In genomic region chr1:233383984-233384383, GRCh38 we compare ENCODE assay signal across 20 cellular contexts. TPM values are rescaled to one million over a fixed set of nuclear protein-coding genes. Genes with fewer than 3 reads are reported as not detected.
DNase-seq lines count a peak whose midpoint lies in the region; ATAC-seq, FAIRE-seq and TF ChIP-seq lines count a peak whose summit lies in the region.
"Had no signal": no experiment of that assay in that cellular context is flagged by ENCODE, and none has a peak within 500 bp of the region (broad histone marks: within the 10 kb centered on the region; RNA-seq: fewer than 3 reads in every experiment).

No MANE protein-coding gene starts in this region.

- H4K91ac ChIP-seq in IMR-90 (ENCODE audit: insufficient read depth, low read depth, low read length) = no peak overlapping the region

- in situ Hi-C loops in HepG2 (cut with HindIII; ENCODE audit: extremely low pct_ligation_motif_present, low pct_unique_long_range_greater_than_20kb) (no loop called here), IMR-90 (cut with MboI; ENCODE audit: low sequenced_read_pairs) (no loop called here)

- TF ChIP-seq POLR2A in HepG2 (IDR thresholded peaks at IDR 0.05; ENCODE audit: insufficient read depth in 1 of 2, low read depth in 2 of 2, low read length in 2 of 2) (no peak), right lobe of liver (IDR thresholded peaks at IDR 0.05) (no peak), IMR-90 (IDR thresholded peaks at IDR 0.05; ENCODE audit: low read depth, low read length) (no peak)

- H3K36me3 ChIP-seq in HepG2 (replicated peaks in 1 of 2; ENCODE audit: control insufficient read depth in 1 of 2, insufficient read depth in 2 of 2, low read length in 2 of 2) (no peaks in the 10 kb centered on the region), right lobe of liver (no peaks in the 10 kb centered on the region), IMR-90 (ENCODE audit: control insufficient read depth, insufficient read depth, low read length) (no peaks in the 10 kb centered on the region), OCI-LY7 (ENCODE audit: insufficient read depth, low read length) (no peaks in the 10 kb centered on the region)
- H3K36me3 ChIP-seq: BE2C had no signal

- 29% methylated on average over 3 of the region's 3 CpGs for WGBS in HepG2 (ENCODE audit: low lambda C conversion rate)
- 75% methylated on average over 3 of the region's 3 CpGs for WGBS in right lobe of liver (ENCODE audit: insufficient coverage, low coverage, low lambda C conversion rate, missing lambda C conversion rate)
- WGBS in IMR-90 (ENCODE audit: extremely low coverage in 2 of 2, insufficient read length in 1 of 2), 2 experiments = no CpG with 5 or more reads among the region's 3 CpGs

- no peak overlapping the region for H3K14ac ChIP-seq in IMR-90 (replicated peaks; ENCODE audit: low read depth, low read length)

- no peak overlapping the region for H3K9ac ChIP-seq in HepG2 (ENCODE audit: insufficient read depth, low read depth, low read length)
- no peak overlapping the region for H3K9ac ChIP-seq in IMR-90 (ENCODE audit: low read depth, low read length)
- H3K9ac ChIP-seq: BLaER1 had no signal

- H3K23ac ChIP-seq in IMR-90 (ENCODE audit: low read depth, low read length) = no peak overlapping the region

- TF ChIP-seq EP300 in HepG2 (IDR thresholded peaks at IDR 0.05; ENCODE audit: low read depth in 2 of 2, low read length in 2 of 2) = no peak
- TF ChIP-seq EP300 in HepG2 (CRISPR knock-in tag; IDR thresholded peaks at IDR 0.05; ENCODE audit: borderline replicate concordance) = no peak

- TF ChIP-seq RAD21 in HepG2 (CRISPR knock-in tag; IDR thresholded peaks at IDR 0.05) = no peak
- no peak for TF ChIP-seq RAD21 in IMR-90 (IDR thresholded peaks at IDR 0.05; ENCODE audit: low read length)

- H3K4ac ChIP-seq in IMR-90 (ENCODE audit: low read depth, low read length) = no peak overlapping the region

- no peak overlapping the region for H4K5ac ChIP-seq in IMR-90 (ENCODE audit: low read depth, low read length)

- no peak overlapping the region for H3K18ac ChIP-seq in IMR-90 (ENCODE audit: low read depth, low read length)

- FAIRE-seq in HepG2 (lab: Jason Lieb, UNC) = no peak
- FAIRE-seq: G401.6, GM12878, GM12892 had no signal

- no peaks in the 10 kb centered on the region for H4K20me1 ChIP-seq in HepG2 (ENCODE audit: insufficient read depth, low read length)
- H4K20me1 ChIP-seq in IMR-90 (ENCODE audit: insufficient read depth, low read length) = no peaks in the 10 kb centered on the region
- H4K20me1 ChIP-seq in OCI-LY7 (ENCODE audit: insufficient read depth, low read length) = no peaks in the 10 kb centered on the region
- H4K20me1 ChIP-seq: BLaER1 had no signal

- H2AFZ ChIP-seq in HepG2 (ENCODE audit: low read length) (no peak overlapping the region), IMR-90 (replicated peaks; ENCODE audit: low read length, poor library complexity) (no peak overlapping the region), OCI-LY7 (ENCODE audit: low read length) (no peak overlapping the region)

- CTCF ChIA-PET in HepG2 (lab: Yijun Ruan, JAX; ENCODE audit: low intra/inter-chr PET ratio, low total read pairs) = no interaction called here
- CTCF ChIA-PET in IMR-90 (lab: Yijun Ruan, JAX) = interaction anchor here (0.8 kb wide), 1 partner anchor 10 kb away, joined by 4 read pairs; no protein-coding TSS in a partner anchor
- CTCF ChIA-PET in OCI-LY7 (lab: Charles Lee; ENCODE audit: unreplicated experiment) = no interaction called here

- BruUV-seq in HepG2 (replicated peaks; lab: Mats Ljungman, UMichigan) = no TSS peak
- no TSS peak for BruUV-seq in IMR-90 (replicated peaks; lab: Mats Ljungman, UMichigan)
- BruUV-seq in OCI-LY7 (replicated peaks; lab: Mats Ljungman, UMichigan) = no TSS peak

- TF ChIP-seq CTCF in HepG2 (CRISPR knock-in tag; IDR thresholded peaks at IDR 0.05) (no peak), right lobe of liver (IDR thresholded peaks at IDR 0.05) (no peak), IMR-90 (conservative IDR thresholded peaks at IDR 0.05; ENCODE audit: low read depth, low read length) (no peak), VCaP (conservative IDR thresholded peaks at IDR 0.05) (no peak), OCI-LY7 (conservative IDR thresholded peaks at IDR 0.05; ENCODE audit: low read length) (no peak)

- no peak overlapping the region for H3K56ac ChIP-seq in IMR-90 (ENCODE audit: extremely low read depth, insufficient read depth, low read length)

- no peak overlapping the region for H2AK5ac ChIP-seq in IMR-90 (ENCODE audit: low read depth, low read length)

- no peak overlapping the region for H3K4me2 ChIP-seq in HepG2 (ENCODE audit: low read depth, low read length)
- no peak overlapping the region for H3K4me2 ChIP-seq in IMR-90 (ENCODE audit: low read depth, low read length)
- H3K4me2 ChIP-seq in OCI-LY7 (ENCODE audit: low read length) = no peak overlapping the region
- H3K4me2 ChIP-seq: BLaER1 had no signal

- no peaks in the 10 kb centered on the region for H3K9me2 ChIP-seq in OCI-LY7 (ENCODE audit: insufficient read depth, low read length)

- H3K4me3 ChIP-seq in HepG2 (replicated peaks in 1 of 3; ENCODE audit: insufficient read depth in 1 of 3, low read depth in 2 of 3, low read length in 3 of 3) = no peak overlapping the region
- no peak overlapping the region for H3K4me3 ChIP-seq in right lobe of liver
- H3K4me3 ChIP-seq in IMR-90 (ENCODE audit: insufficient read depth, low read depth, low read length) = no peak overlapping the region
- H3K4me3 ChIP-seq in OCI-LY7 (ENCODE audit: low read depth, low read length, poor library complexity, severe bottlenecking) = no peak overlapping the region
- H3K4me3 ChIP-seq: BLaER1, GM12878 had no signal

- DNase-seq in HepG2 (ENCODE audit: low spot score) = no peak
- DNase-seq in right lobe of liver = no peak
- DNase-seq in IMR-90 = no peak
- no peak for DNase-seq in OCI-LY7 (ENCODE audit: low spot score)
- DNase-seq in SIG-M5 treated with dmso at 0.1 percent for 504 hours (lab: John Stamatoyannopoulos, UW; ENCODE audit: unreplicated experiment) = no peak
- DNase-seq in GDM1 (lab: John Stamatoyannopoulos, UW) = no peak
- DNase-seq: ACHN; BE2C; C1 segment of cervical spinal cord; CD4-positive, alpha-beta memory T cell; CD4-positive, CD25-positive, alpha-beta regulatory T cell; CD8-positive, alpha-beta memory T cell; COR-L47; DMS79 treated with DMSO at 0.1 percent for 48 hours had no signal

- H3K79me2 ChIP-seq in HepG2 (ENCODE audit: insufficient read depth, low read length) (no peaks in the 10 kb centered on the region), OCI-LY7 (ENCODE audit: insufficient read depth, low read depth, low read length) (no peaks in the 10 kb centered on the region)

- H3K79me1 ChIP-seq in IMR-90 (ENCODE audit: low read depth in 1 of 2, low read length in 2 of 2) = no peaks in the 10 kb centered on the region

- H3K9me1 ChIP-seq in IMR-90 (ENCODE audit: insufficient read depth, low read length) = no peaks in the 10 kb centered on the region

- H2BK120ac ChIP-seq in IMR-90 (ENCODE audit: low read depth, low read length) = no peak overlapping the region

- no peak overlapping the region for H2BK15ac ChIP-seq in IMR-90 (ENCODE audit: low read depth, low read length)

- no peak overlapping the region for H2BK20ac ChIP-seq in IMR-90 (ENCODE audit: low read depth, low read length)

- H4K8ac ChIP-seq in IMR-90 (ENCODE audit: low read depth in 2 of 2, low read length in 2 of 2) = no peak overlapping the region

- H3K27me3 ChIP-seq in HepG2 (ENCODE audit: control insufficient read depth in 1 of 2, insufficient read depth in 2 of 2, low read length in 2 of 2) = no peaks in the 10 kb centered on the region
- H3K27me3 ChIP-seq in right lobe of liver = no peaks in the 10 kb centered on the region
- no peaks in the 10 kb centered on the region for H3K27me3 ChIP-seq in IMR-90 (ENCODE audit: control insufficient read depth, insufficient read depth, low read length)
- H3K27me3 ChIP-seq: BE2C, BLaER1 had no signal

- intact Hi-C loops in HepG2 (cut with micrococcal nuclease; ENCODE audit: unreplicated experiment) = no loop called here
- intact Hi-C loops in right lobe of liver (cut with DNase I) = no loop called here
- intact Hi-C loops in IMR-90 (cut with micrococcal nuclease) = no loop called here
- intact Hi-C loops in OCI-LY7 (cut with micrococcal nuclease; ENCODE audit: unreplicated experiment) = no loop called here

- POLR2A ChIA-PET in HepG2 (lab: Yijun Ruan, JAX) (no interaction called here), IMR-90 (lab: Charles Lee; ENCODE audit: unreplicated experiment) (no interaction called here), OCI-LY7 (lab: Charles Lee) (interaction anchor here (0.6 kb wide), 1 partner anchor 574 kb away, joined by 3 read pairs; no protein-coding TSS in a partner anchor)

- H3K4me1 ChIP-seq in HepG2 (ENCODE audit: insufficient read depth, low read length) (no peaks in the 10 kb centered on the region), right lobe of liver (no peaks in the 10 kb centered on the region), IMR-90 (ENCODE audit: control insufficient read depth, insufficient read depth, low read length) (no peaks in the 10 kb centered on the region), OCI-LY7 (ENCODE audit: insufficient read depth, low read length, poor library complexity, severe bottlenecking) (no peaks in the 10 kb centered on the region)
- H3K4me1 ChIP-seq: BE2C had no signal

- H3K9me3 ChIP-seq in HepG2 (ENCODE audit: low read length) (peaks cover 4% of the 10 kb centered on the region; the same call in 1 of the 2 replicates), right lobe of liver (no peaks in the 10 kb centered on the region), IMR-90 (ENCODE audit: control insufficient read depth, insufficient read depth, low read length) (no peaks in the 10 kb centered on the region), OCI-LY7 (ENCODE audit: low read length) (no peaks in the 10 kb centered on the region)
- H3K9me3 ChIP-seq: BE2C had no signal

- no peak overlapping the region for H2AK9ac ChIP-seq in IMR-90 (replicated peaks; ENCODE audit: low read depth, low read length, poor library complexity)

- no peak overlapping the region for H3K27ac ChIP-seq in HepG2 (ENCODE audit: extremely low read length, insufficient read depth, low read length)
- H3K27ac ChIP-seq in right lobe of liver = no peak overlapping the region
- no peak overlapping the region for H3K27ac ChIP-seq in IMR-90 (ENCODE audit: insufficient read depth, low read length)
- H3K27ac ChIP-seq in VCaP = peak overlapping the region; percentile 69
- no peak overlapping the region for H3K27ac ChIP-seq in OCI-LY7 (ENCODE audit: low read depth, low read length, poor library complexity, severe bottlenecking)
- H3K27ac ChIP-seq: 22Rv1, BLaER1 had no signal

- no peak overlapping the region for H2BK5ac ChIP-seq in IMR-90 (ENCODE audit: low read depth, low read length, poor library complexity, severe bottlenecking)

- no peak for ATAC-seq in HepG2
- ATAC-seq in right lobe of liver = no peak
- ATAC-seq in IMR-90 (ENCODE audit: low read depth) = no peak
- ATAC-seq: GM12878 had no signal

- dilution Hi-C loops in IMR-90 (cut with HindIII; ENCODE audit: low sequenced_read_pairs, unreplicated experiment) = no loop called here

RNA-seq across cellular contexts. Expression of gene MAP3K21, which starts 56.5 kb away (rescaled TPM):
- total RNA-seq in HepG2 (2016; rRNA removed; fragmentation: Illumina TruSeq; extraction: Trizol) = not detected in 2 replicates
- total RNA-seq in HepG2 (2016; cell fraction: cytosol; rRNA removed; fragmentation: Illumina TruSeq; extraction: Trizol; ENCODE audit: low read depth) = not detected in 2 replicates
- total RNA-seq in HepG2 (2016; cell fraction: insoluble cytoplasmic fraction; rRNA removed; fragmentation: Illumina TruSeq; extraction: Trizol) = not detected in 2 replicates
- not detected in 2 replicates for total RNA-seq in HepG2 (2016; cell fraction: membrane; rRNA removed; fragmentation: Illumina TruSeq; extraction: Trizol)
- total RNA-seq in HepG2 (2016; cell fraction: nucleus; rRNA removed; fragmentation: Illumina TruSeq; extraction: Trizol) = not detected in 2 replicates
- not detected in 2 replicates for polyA plus RNA-seq in HepG2 (2011; rRNA removed)
- not detected in 2 replicates for polyA plus RNA-seq in HepG2 (2011; cell fraction: cytosol; rRNA removed)
- polyA plus RNA-seq in HepG2 (2011; cell fraction: nucleus; rRNA removed) = not detected in 2 replicates
- not detected in 2 replicates for polyA plus RNA-seq in HepG2 (2012)
- polyA plus RNA-seq in HepG2 (2016; cell fraction: cytosol; fragmentation: Illumina TruSeq; extraction: Trizol; ENCODE audit: low read depth) = not detected in 2 replicates
- not detected in 2 replicates for polyA plus RNA-seq in HepG2 (2016; cell fraction: insoluble cytoplasmic fraction; fragmentation: Illumina TruSeq; extraction: Trizol; ENCODE audit: low read depth)
- polyA plus RNA-seq in HepG2 (2016; cell fraction: membrane; fragmentation: Illumina TruSeq; extraction: Trizol; ENCODE audit: low read depth) = not detected in 2 replicates
- polyA plus RNA-seq in HepG2 (2016; cell fraction: nucleus; fragmentation: Illumina TruSeq; extraction: Trizol; ENCODE audit: insufficient read depth, low read depth) = not detected in 2 replicates
- 44.2 TPM in 1 of 2 replicates, not detected in the other for polyA minus RNA-seq in HepG2 (2011; rRNA and poly(A)+ RNA removed; ENCODE audit: low replicate concordance)
- 0.18 and 0.20 TPM in 2 replicates for polyA minus RNA-seq in HepG2 (2011; cell fraction: cytosol; rRNA and poly(A)+ RNA removed)
- polyA minus RNA-seq in HepG2 (2011; cell fraction: nucleus; rRNA and poly(A)+ RNA removed) = 0.13 and 0.25 TPM in 2 replicates
- 1 to 10 TPM; 3.2 to 5.1 (median 3.8) TPM for total RNA-seq in right lobe of liver
- total RNA-seq in IMR-90 (2012; rRNA removed) = 0.18 and 0.28 TPM in 2 replicates
- polyA plus RNA-seq in IMR-90 (2012; rRNA removed) = 0.15 and 0.20 TPM in 2 replicates
- polyA plus RNA-seq in IMR-90 (2012; cell fraction: cytosol; rRNA removed) = 0.05 and 0.10 TPM in 2 replicates
- 0.27 and 0.45 TPM in 2 replicates for polyA plus RNA-seq in IMR-90 (2012; cell fraction: nucleus; rRNA removed; ENCODE audit: low replicate concordance)
- 0.75 and 1.3 TPM in 2 replicates for total RNA-seq in OCI-LY7 (2014; rRNA removed; shearing (Covaris generic))
- total RNA-seq in OCI-LY7 (2022) = 1.8 and 2.2 TPM in 2 replicates
